Comparison of ENCODE assay signal across 15 cellular contexts in genomic region chr14:105050551-105050897, GRCh38. TPM values are rescaled to one million over a fixed set of nuclear protein-coding genes. Genes with fewer than 3 reads are reported as not detected.
DNase-seq lines count a peak whose midpoint lies in the region; ATAC-seq, FAIRE-seq and TF ChIP-seq lines count a peak whose summit lies in the region.
"Had no signal": no experiment of that assay in that cellular context is flagged by ENCODE, and none has a peak within 500 bp of the region (broad histone marks: within the 10 kb centered on the region; RNA-seq: fewer than 3 reads in every experiment).

No MANE protein-coding gene starts in this region.

- no peak overlapping the region for H2BK5ac ChIP-seq in trophoblast cell (ENCODE audit: low read depth, low read length, poor library complexity)

- no peaks in the 10 kb centered on the region for H3K36me3 ChIP-seq in body of pancreas (replicated peaks in 1 of 2; ENCODE audit: insufficient read depth in 1 of 2, low read depth in 2 of 2)
- no peaks in the 10 kb centered on the region for H3K36me3 ChIP-seq in trophoblast cell (ENCODE audit: control insufficient read depth in 1 of 2, insufficient read depth in 2 of 2, low read length in 2 of 2)
- H3K36me3 ChIP-seq: brain microvascular endothelial cell had no signal

- H3K79me1 ChIP-seq in trophoblast cell (ENCODE audit: low read length), result no peaks in the 10 kb centered on the region

- H3K18ac ChIP-seq in trophoblast cell (ENCODE audit: low read length), result no peak overlapping the region

- no peak overlapping the region for H3K4ac ChIP-seq in trophoblast cell (ENCODE audit: low read depth, low read length)

- FAIRE-seq in GM19239 (lab: Jason Lieb, UNC), result no peak
- FAIRE-seq: frontal cortex had no signal

- 31% methylated on average over 10 of the region's 10 CpGs; no CpG with 5 or more reads in 1 of the 2 donors for WGBS in body of pancreas, 2 donors
- WGBS in trophoblast cell (ENCODE audit: extremely low coverage, insufficient coverage, insufficient read length), result no CpG with 5 or more reads among the region's 10 CpGs

- H2AFZ ChIP-seq in trophoblast cell (ENCODE audit: insufficient read depth, low read length, poor library complexity), result no peak overlapping the region

- H3K27me3 ChIP-seq in body of pancreas, result no peaks in the 10 kb centered on the region
- H3K27me3 ChIP-seq in trophoblast cell (ENCODE audit: insufficient read depth, low read length), result peaks cover 2% of the 10 kb centered on the region
- H3K27me3 ChIP-seq: brain microvascular endothelial cell had no signal

- H3K4me1 ChIP-seq in body of pancreas, result peaks cover 26% of the 10 kb centered on the region
- H3K4me1 ChIP-seq in trophoblast cell (ENCODE audit: control insufficient read depth in 1 of 2, insufficient read depth in 2 of 2, low read length in 2 of 2), result no peaks in the 10 kb centered on the region

- no peak for TF ChIP-seq POLR2A in body of pancreas (IDR thresholded peaks at IDR 0.05)

- H3K9me3 ChIP-seq in body of pancreas, result no peaks in the 10 kb centered on the region
- H3K9me3 ChIP-seq in trophoblast cell (ENCODE audit: insufficient read depth, low read depth, low read length), result peaks cover 3% of the 10 kb centered on the region
- H3K9me3 ChIP-seq: tibial nerve had no signal

- peak; percentile 54 for ATAC-seq in body of pancreas

- H3K79me2 ChIP-seq in trophoblast cell (ENCODE audit: control insufficient read depth, insufficient read depth, low read length, poor library complexity), result no peaks in the 10 kb centered on the region

- DNase-seq in DMS 273 (lab: John Stamatoyannopoulos, UW; ENCODE audit: unreplicated experiment) (peak; percentile 73), DMS 273 treated with DMSO at 0.1 percent for 48 hours (lab: John Stamatoyannopoulos, UW) (no peak), NCI-H2107 (lab: John Stamatoyannopoulos, UW) (peak; percentile 91), body of pancreas (peak; percentile 72 to 85 (median 82)), trophoblast cell (peak in 1 of 2 donors; percentile 54), GM19239 (ENCODE audit: insufficient read length, low spot score) (no peak), cortex of kidney (lab: John Stamatoyannopoulos, UW) (no peak)
- no peak for DNase-seq in NK-92 treated with Interleukin-12 subunit alpha and Interleukin-12 subunit beta, amount 100 ng/mL, for 24 hours (lab: John Stamatoyannopoulos, UW)
- DNase-seq: brain microvascular endothelial cell; GOT3; naive B cell; stimulated activated CD4-positive, alpha-beta T cell treated with anti-CD3 and anti-CD28 coated beads, Interleukin-4, amount 100 ng/mL, for 1 hour had no signal

- H3K27ac ChIP-seq in body of pancreas (peak overlapping the region in 2 of 4 donors; percentile 41 to 84), trophoblast cell (ENCODE audit: low read depth, low read length) (no peak overlapping the region)
- H3K27ac ChIP-seq: 22Rv1, brain microvascular endothelial cell, tibial nerve had no signal

- H3K4me2 ChIP-seq in trophoblast cell (ENCODE audit: low read length), result no peak overlapping the region

- H2BK120ac ChIP-seq in trophoblast cell (ENCODE audit: insufficient read depth, low read length, poor library complexity), result no peak overlapping the region

- intact Hi-C loops in body of pancreas (cut with DNase I), result no loop called here

- H4K91ac ChIP-seq in trophoblast cell (ENCODE audit: low read depth, low read length), result no peak overlapping the region

- H3K4me3 ChIP-seq in body of pancreas (no peak overlapping the region), trophoblast cell (ENCODE audit: low read depth, low read length) (peak overlapping the region; percentile 1)
- H3K4me3 ChIP-seq: tibial nerve had no signal

- H4K8ac ChIP-seq in trophoblast cell (ENCODE audit: low read depth, low read length), result no peak overlapping the region

- H3K14ac ChIP-seq in trophoblast cell (ENCODE audit: low read length), result no peak overlapping the region

- no peak overlapping the region for H3K23ac ChIP-seq in trophoblast cell (ENCODE audit: low read length)

- no peak for TF ChIP-seq CTCF in body of pancreas (IDR thresholded peaks at IDR 0.05)

- no peak overlapping the region for H2BK12ac ChIP-seq in trophoblast cell (ENCODE audit: low read length)

- no peak overlapping the region for H3K9ac ChIP-seq in trophoblast cell (ENCODE audit: low read length)

- no peak overlapping the region for H4K12ac ChIP-seq in trophoblast cell (ENCODE audit: low read depth, low read length)

- H2AK5ac ChIP-seq in trophoblast cell (ENCODE audit: low read length), result no peak overlapping the region

RNA-seq across cellular contexts. Expression of gene GPR132, which starts 14.7 kb away (rescaled TPM):
- 1 to 10 TPM in 1 of 2 donors, not detected in 1; 1.0 TPM for total RNA-seq in body of pancreas
- polyA plus RNA-seq in trophoblast cell (2013), result 0.04 and 0.10 TPM in 2 replicates

RNA-seq across cellular contexts. Expression of gene CDCA4, which starts 29.6 kb away (rescaled TPM):
- total RNA-seq in body of pancreas, result 1 to 10 TPM; 2.6 to 4.7 TPM
- 16.8 and 18.1 TPM in 2 replicates for polyA plus RNA-seq in trophoblast cell (2013)

Comparison
In these comparisons a context has a peak if more than half of its experiments do, and no peak if none do; other contexts are left out.
1. DNase-seq: peak in DMS 273 (single experiment), NCI-H2107 (single experiment) and body of pancreas (4 of 4); none in DMS 273 treated with DMSO at 0.1 percent for 48 hours (single experiment), GM19239 (single experiment), NK-92 treated with Interleukin-12 subunit alpha and Interleukin-12 subunit beta, amount 100 ng/mL, for 24 hours (single experiment) and cortex of kidney (single experiment).